ENCODE assay signal across 12 cellular contexts in the genomic region with DNA sequence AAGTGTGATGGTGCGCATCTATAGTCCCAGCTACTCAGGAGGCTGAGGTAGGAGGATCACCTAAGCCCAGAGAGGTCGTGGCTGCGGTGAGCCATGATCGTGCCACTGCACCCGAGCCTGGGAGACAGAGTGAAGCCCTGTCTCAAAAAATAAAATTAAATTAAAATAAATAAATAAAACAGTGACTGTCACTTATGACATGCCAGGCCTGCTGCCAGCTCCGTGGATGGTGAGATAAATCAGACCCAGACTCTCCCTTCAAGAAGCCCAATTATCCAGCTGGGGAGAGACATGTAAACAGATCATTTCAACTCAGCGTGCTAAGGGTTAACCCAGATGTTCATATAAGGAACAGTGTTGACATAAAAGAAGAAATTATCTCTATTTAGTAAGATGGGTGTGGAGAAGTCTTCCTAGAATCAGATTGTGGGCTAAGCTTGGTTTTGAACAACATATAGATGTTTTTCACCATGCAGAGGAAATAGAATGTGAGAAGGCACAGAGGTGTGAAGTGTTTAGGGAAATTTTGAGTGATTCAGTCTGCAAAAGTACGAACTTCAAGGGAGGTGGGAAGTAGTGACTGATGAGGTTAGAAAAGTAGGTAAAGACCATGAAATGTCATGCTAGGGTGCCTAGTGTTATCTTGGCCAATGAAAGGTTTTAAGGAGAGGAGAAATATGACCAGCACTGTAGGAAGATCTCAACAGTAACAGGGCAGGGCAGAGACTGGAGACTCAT. TPM values are rescaled to one million over a fixed set of nuclear protein-coding genes. Genes with fewer than 3 reads are reported as not detected.
DNase-seq lines count a peak whose midpoint lies in the region; ATAC-seq and TF ChIP-seq lines count a peak whose summit lies in the region.
"Had no signal": no experiment of that assay in that cellular context is flagged by ENCODE, and none has a peak within 500 bp of the region (broad histone marks: within the 10 kb centered on the region; RNA-seq: fewer than 3 reads in every experiment).

No MANE protein-coding gene starts in this region.

- H2BK120ac ChIP-seq in H9 (ENCODE audit: low read depth, low read length, poor library complexity, severe bottlenecking) = no peak overlapping the region

- H3T11ph ChIP-seq in H9 (ENCODE audit: low read length) = no peak overlapping the region

- H3K79me1 ChIP-seq in H9 (ENCODE audit: insufficient read depth, low read depth, low read length, poor library complexity, severe bottlenecking) = peaks cover 4% of the 10 kb centered on the region

- POLR2A ChIA-PET in naive thymus-derived CD8-positive, alpha-beta T cell (lab: Charles Lee) = no interaction called here

- H3K9ac ChIP-seq in H9 (ENCODE audit: extremely low read depth, insufficient read length, low read length) = no peak overlapping the region

- no peak overlapping the region for H4K5ac ChIP-seq in H9 (ENCODE audit: insufficient read length, low read depth, low read length)

- no peak overlapping the region for H3K4me2 ChIP-seq in H9 (ENCODE audit: insufficient read depth, insufficient read length, low read length)
- H3K4me2 ChIP-seq: A549 had no signal

- no peak overlapping the region for H2AK5ac ChIP-seq in H9 (ENCODE audit: insufficient read length, low read length)

- no peak overlapping the region for H2AFZ ChIP-seq in H9 (ENCODE audit: low read length)

- H3K4me1 Mint-ChIP-seq in H9 = no peaks in the 10 kb centered on the region
- peaks cover 54% of the 10 kb centered on the region for H3K4me1 Mint-ChIP-seq in activated naive CD4-positive, alpha-beta T cell treated with anti-CD3 and anti-CD28 coated beads, Interleukin-2, amount 50 U/mL, for 24 hours
- peaks cover 20 to 60% (median 42%) of the 10 kb centered on the region in 4 donors for H3K4me1 Mint-ChIP-seq in naive thymus-derived CD8-positive, alpha-beta T cell

- H3K4ac ChIP-seq in H9 (ENCODE audit: low read depth, low read length) = no peak overlapping the region

- WGBS in H9 (ENCODE audit: extremely low coverage, insufficient read length, low lambda C conversion rate) = no CpG with 5 or more reads among the region's 8 CpGs

- no peak overlapping the region for H3K14ac ChIP-seq in H9 (ENCODE audit: insufficient read depth, low read length)

- no peaks in the 10 kb centered on the region for H3K23me2 ChIP-seq in H9 (ENCODE audit: insufficient read length, low read depth, low read length, poor library complexity, severe bottlenecking)

- no peak overlapping the region for H2BK20ac ChIP-seq in H9 (ENCODE audit: low read depth, low read length, poor library complexity, severe bottlenecking)

- no peaks in the 10 kb centered on the region for H3K27me3 Mint-ChIP-seq in H9 (ENCODE audit: low read depth)
- H3K27me3 Mint-ChIP-seq in activated naive CD4-positive, alpha-beta T cell treated with anti-CD3 and anti-CD28 coated beads, Interleukin-2, amount 50 U/mL, for 24 hours = no peaks in the 10 kb centered on the region
- H3K27me3 Mint-ChIP-seq in naive thymus-derived CD8-positive, alpha-beta T cell = no peaks in the 10 kb centered on the region

- no peak overlapping the region for H3K27ac ChIP-seq in H9 (ENCODE audit: insufficient read length, low read depth, low read length)

- H3K27ac Mint-ChIP-seq in H9 = peak overlapping the region in 2 of 3 experiments; percentile 75 to 89; a peak in 3 of 7 replicates
- peak overlapping the region; percentile 99 for H3K27ac Mint-ChIP-seq in activated naive CD4-positive, alpha-beta T cell treated with anti-CD3 and anti-CD28 coated beads, Interleukin-2, amount 50 U/mL, for 24 hours
- peak overlapping the region; percentile 6 to 96 (median 86) for H3K27ac Mint-ChIP-seq in naive thymus-derived CD8-positive, alpha-beta T cell

- no peak overlapping the region for H3K56ac ChIP-seq in H9 (ENCODE audit: insufficient read length, low read depth, low read length)

- H3K4me1 ChIP-seq in H9 (ENCODE audit: insufficient read depth, low read length) = no peaks in the 10 kb centered on the region

- no peaks in the 10 kb centered on the region for H3K79me2 ChIP-seq in H9 (ENCODE audit: insufficient read depth, low read length)

- H3K9me3 Mint-ChIP-seq in H9 = no peaks in the 10 kb centered on the region
- H3K9me3 Mint-ChIP-seq in activated naive CD4-positive, alpha-beta T cell treated with anti-CD3 and anti-CD28 coated beads, Interleukin-2, amount 50 U/mL, for 24 hours = peaks cover 5% of the 10 kb centered on the region
- H3K9me3 Mint-ChIP-seq in naive thymus-derived CD8-positive, alpha-beta T cell = peaks cover 0 to 5% (median 0%) of the 10 kb centered on the region in 9 donors

- no peak overlapping the region for H3K4me3 Mint-ChIP-seq in H9
- peak overlapping the region; percentile 85 for H3K4me3 Mint-ChIP-seq in activated naive CD4-positive, alpha-beta T cell treated with anti-CD3 and anti-CD28 coated beads, Interleukin-2, amount 50 U/mL, for 24 hours
- peak overlapping the region in 9 of 10 donors; percentile 12 to 79 (median 38) for H3K4me3 Mint-ChIP-seq in naive thymus-derived CD8-positive, alpha-beta T cell

- H3K18ac ChIP-seq in H9 (ENCODE audit: insufficient read length, low read depth, low read length) = no peak overlapping the region

- no peak overlapping the region for H4K91ac ChIP-seq in H9 (ENCODE audit: insufficient read length, low read depth, low read length)

- peak; percentile 83 to 84 for ATAC-seq in activated CD4-positive, CD25-positive, alpha-beta regulatory T cell treated with anti-CD3 and anti-CD28 coated beads, Interleukin-2, amount 50 U/mL, for 24 hours
- ATAC-seq in naive thymus-derived CD8-positive, alpha-beta T cell = peak; percentile 63 to 74
- no peak for ATAC-seq in GM19351 (IDR thresholded peaks at IDR 0.05; ENCODE audit: unreplicated experiment)

- DNase-seq in activated CD4-positive, CD25-positive, alpha-beta regulatory T cell (lab: John Stamatoyannopoulos, UW) = no peak
- DNase-seq in H9 (no peak), NK-92 (lab: John Stamatoyannopoulos, UW; ENCODE audit: unreplicated experiment) (no peak), SKM-1 treated with dmso at 0.1 percent for 144 hours (lab: John Stamatoyannopoulos, UW; ENCODE audit: unreplicated experiment) (no peak)
- DNase-seq in naive thymus-derived CD8-positive, alpha-beta T cell = peak in 3 of 10 donors; percentile 18 to 41 (median 35)
- DNase-seq: effector CD8-positive, alpha-beta T cell; NCI-H446; stimulated activated naive CD4-positive, alpha-beta T cell treated with Interleukin-2 at 50 U/mL for 16 hours had no signal

- no peak overlapping the region for H3K23ac ChIP-seq in H9 (ENCODE audit: insufficient read length, low read depth, low read length)

- TF ChIP-seq CTCF in H9 (conservative IDR thresholded peaks at IDR 0.05) = no peak

- no peaks in the 10 kb centered on the region for H3K27me3 ChIP-seq in H9 (ENCODE audit: insufficient read depth, low read length)

- H3K9me3 ChIP-seq in H9 (ENCODE audit: control insufficient read depth, low read depth, low read length) = no peaks in the 10 kb centered on the region
- H3K9me3 ChIP-seq: A549 had no signal

- H4K8ac ChIP-seq in H9 (replicated peaks; ENCODE audit: insufficient read length, low read depth, low read length) = no peak overlapping the region

- H4K20me1 ChIP-seq in H9 (ENCODE audit: control insufficient read depth, insufficient read depth, insufficient read length) = no peaks in the 10 kb centered on the region

- H3K36me3 Mint-ChIP-seq in H9 (ENCODE audit: insufficient read depth in 1 of 3, low read depth in 3 of 3) = peaks cover 53 to 81% (median 65%) of the 10 kb centered on the region in 3 experiments
- peaks cover 28% of the 10 kb centered on the region for H3K36me3 Mint-ChIP-seq in activated naive CD4-positive, alpha-beta T cell treated with anti-CD3 and anti-CD28 coated beads, Interleukin-2, amount 50 U/mL, for 24 hours
- H3K36me3 Mint-ChIP-seq in naive thymus-derived CD8-positive, alpha-beta T cell = peaks cover 0 to 49% (median 19%) of the 10 kb centered on the region in 3 donors

- no peak overlapping the region for H2BK5ac ChIP-seq in H9 (ENCODE audit: insufficient read length, low read length)

- H2BK12ac ChIP-seq in H9 (ENCODE audit: insufficient read length, low read depth, low read length) = no peak overlapping the region

- no peak overlapping the region for H2BK15ac ChIP-seq in H9 (ENCODE audit: low read depth, low read length)

RNA-seq across cellular contexts. Expression of gene YARS1, which starts 18.3 kb away (rescaled TPM):
- 185 and 194 TPM in 2 replicates for total RNA-seq in H9 (2021)
- 100 to 1,000 TPM; 181 to 184 TPM for total RNA-seq in naive thymus-derived CD8-positive, alpha-beta T cell
- 10 to 100 TPM; 45.0 to 60.2 (median 45.1) TPM for polyA plus RNA-seq in naive thymus-derived CD8-positive, alpha-beta T cell

RNA-seq across cellular contexts. Expression of gene S100PBP, which starts 18.6 kb away (rescaled TPM):
- 50.1 and 51.4 TPM in 2 replicates for total RNA-seq in H9 (2021)
- 10 to 100 TPM; 47.7 to 50.5 TPM for total RNA-seq in naive thymus-derived CD8-positive, alpha-beta T cell
- 1 to 10 TPM; 5.0 to 9.6 (median 6.4) TPM for polyA plus RNA-seq in naive thymus-derived CD8-positive, alpha-beta T cell

Comparison
In these comparisons a context has a peak if more than half of its experiments do, and no peak if none do; other contexts are left out.
1. H3K4me3 Mint-ChIP-seq: peak in activated naive CD4-positive, alpha-beta T cell treated with anti-CD3 and anti-CD28 coated beads, Interleukin-2, amount 50 U/mL, for 24 hours (single experiment) and naive thymus-derived CD8-positive, alpha-beta T cell (9 of 10); none in H9 (0 of 2).
2. Peak in every context shown above with its lines, with median percentiles within 50 percentile points of each other: H3K27ac Mint-ChIP-seq.